In genomic region chr3:72892870-72893269, GRCh38 we compare ENCODE assay signal across 9 cellular contexts. TPM values are rescaled to one million over a fixed set of nuclear protein-coding genes. Genes with fewer than 3 reads are reported as not detected.
DNase-seq lines count a peak whose midpoint lies in the region; ATAC-seq and TF ChIP-seq lines count a peak whose summit lies in the region.
"Had no signal": no experiment of that assay in that cellular context is flagged by ENCODE, and none has a peak within 500 bp of the region (broad histone marks: within the 10 kb centered on the region; RNA-seq: fewer than 3 reads in every experiment).

No MANE protein-coding gene starts in this region.

- H3K4me3 ChIP-seq in astrocyte of the cerebellum (ENCODE audit: low read depth, low read length): no peak overlapping the region

- ATAC-seq in HG02884 (IDR thresholded peaks at IDR 0.05; ENCODE audit: unreplicated experiment): no peak

- DNase-seq in COLO668 (lab: John Stamatoyannopoulos, UW; ENCODE audit: unreplicated experiment): peak; percentile 2
- DNase-seq in HT1080 (ENCODE audit: low read depth): peak; percentile 42
- no peak for DNase-seq in astrocyte of the cerebellum (ENCODE audit: low read depth)
- DNase-seq in medulla oblongata (ENCODE audit: extremely low spot score): peak; percentile 18
- DNase-seq in GM10266 (ENCODE audit: extremely low spot score): no peak
- no peak for DNase-seq in NCI-H1105 treated with DMSO at 0.1 percent for 48 hours (lab: John Stamatoyannopoulos, UW)
- no peak for DNase-seq in NOMO-1 treated with dmso at 0.1 percent for 144 hours (lab: John Stamatoyannopoulos, UW; ENCODE audit: unreplicated experiment)
- DNase-seq: Right ventricle myocardium superior had no signal

- TF ChIP-seq CTCF in astrocyte of the cerebellum (IDR thresholded peaks at IDR 0.05; ENCODE audit: low read depth, low read length, missing control alignments): peak; percentile 41
- TF ChIP-seq CTCF in GM10266 (IDR thresholded peaks at IDR 0.05; ENCODE audit: control insufficient read depth, insufficient read depth, low read depth, missing control alignments): no peak

- in situ Hi-C loops in astrocyte of the cerebellum (cut with HindIII; ENCODE audit: low sequenced_read_pairs): no loop called here

RNA-seq across cellular contexts. Expression of gene GXYLT2, which starts 5.0 kb away (rescaled TPM):
- 8.0 and 11.3 TPM in 2 replicates for total RNA-seq in HT1080 (2014; rRNA removed; shearing (Covaris generic))
- 8.3 and 11.9 TPM in 2 replicates for polyA plus RNA-seq in HT1080 (2015; cell fraction: cytosol; rRNA removed)
- 4.2 and 4.7 TPM in 2 replicates for polyA plus RNA-seq in HT1080 (2015; cell fraction: nucleus; rRNA removed)

RNA-seq across cellular contexts. Expression of gene SHQ1, which starts 44.6 kb away (rescaled TPM):
- total RNA-seq in HT1080 (2014; rRNA removed; shearing (Covaris generic)): 32.3 and 40.4 TPM in 2 replicates
- 23.6 and 27.2 TPM in 2 replicates for polyA plus RNA-seq in HT1080 (2015; cell fraction: cytosol; rRNA removed)
- polyA plus RNA-seq in HT1080 (2015; cell fraction: nucleus; rRNA removed): 26.4 and 31.2 TPM in 2 replicates

Comparison
In these comparisons a context has a peak if more than half of its experiments do, and no peak if none do; other contexts are left out.
1. DNase-seq: peak in COLO668 (single experiment), HT1080 (single experiment) and medulla oblongata (single experiment); none in astrocyte of the cerebellum (single experiment), GM10266 (single experiment), NCI-H1105 treated with DMSO at 0.1 percent for 48 hours (single experiment) and NOMO-1 treated with dmso at 0.1 percent for 144 hours (single experiment).